In genomic region chr1:35278886-35279554, GRCh38 we compare ENCODE assay signal across 1 cellular context.
TF ChIP-seq lines count a peak whose summit lies in the region.

No MANE protein-coding gene starts in this region.

TF ChIP-seq in K562, 482 proteins besides CTCF, POLR2A, EP300 and RAD21 (continued from another document and continues in another):
- TF ChIP-seq SMARCE1 (IDR thresholded peaks at IDR 0.05): peak; percentile 98
- peak; percentile 91 for TF ChIP-seq TEAD4 (IDR thresholded peaks at IDR 0.05; ENCODE audit: low read length)
- no peak for TF ChIP-seq TEAD4 (CRISPR knock-in tag; IDR thresholded peaks at IDR 0.05; ENCODE audit: borderline replicate concordance)
- TF ChIP-seq TFAM (CRISPR knock-in tag; conservative IDR thresholded peaks at IDR 0.05): no peak
- TF ChIP-seq SP2 (IDR thresholded peaks at IDR 0.05; ENCODE audit: extremely low read depth, low read depth, low read length, poor library complexity, severe bottlenecking): no peak
- peak; percentile 59 for TF ChIP-seq ASH1L (IDR thresholded peaks at IDR 0.05; ENCODE audit: borderline replicate concordance, low read depth, partially characterized antibody)
- TF ChIP-seq, protein P1, sequence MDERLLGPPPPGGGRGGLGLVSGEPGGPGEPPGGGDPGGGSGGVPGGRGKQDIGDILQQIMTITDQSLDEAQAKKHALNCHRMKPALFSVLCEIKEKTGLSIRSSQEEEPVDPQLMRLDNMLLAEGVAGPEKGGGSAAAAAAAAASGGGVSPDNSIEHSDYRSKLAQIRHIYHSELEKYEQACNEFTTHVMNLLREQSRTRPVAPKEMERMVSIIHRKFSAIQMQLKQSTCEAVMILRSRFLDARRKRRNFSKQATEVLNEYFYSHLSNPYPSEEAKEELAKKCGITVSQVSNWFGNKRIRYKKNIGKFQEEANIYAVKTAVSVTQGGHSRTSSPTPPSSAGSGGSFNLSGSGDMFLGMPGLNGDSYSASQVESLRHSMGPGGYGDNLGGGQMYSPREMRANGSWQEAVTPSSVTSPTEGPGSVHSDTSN (CRISPR knock-in tag; IDR thresholded peaks at IDR 0.05; ENCODE audit: low read depth): peak; percentile 85
- TF ChIP-seq, protein P1 (tag; conservative IDR thresholded peaks at IDR 0.05; ENCODE audit: low read depth): peak; percentile 99
- TF ChIP-seq IRF9 (tag; IDR thresholded peaks at IDR 0.05): no peak; the same call in 1 of the 2 replicates
- TF ChIP-seq SETDB1 (IDR thresholded peaks at IDR 0.05; ENCODE audit: low read length): no peak
- no peak for TF ChIP-seq HSF4 (CRISPR knock-in tag; IDR thresholded peaks at IDR 0.05; ENCODE audit: borderline replicate concordance)
- no peak for TF ChIP-seq SIX5 (IDR thresholded peaks at IDR 0.05; ENCODE audit: borderline replicate concordance in 1 of 2, insufficient read depth in 1 of 2, low read depth in 1 of 2, low read length in 2 of 2)
- TF ChIP-seq RBM25 (IDR thresholded peaks at IDR 0.05; ENCODE audit: low read depth, low read length, severe bottlenecking): no peak
- no peak for TF ChIP-seq SIRT6 (IDR thresholded peaks at IDR 0.05; ENCODE audit: low read depth, low read length)
- TF ChIP-seq, protein P2, sequence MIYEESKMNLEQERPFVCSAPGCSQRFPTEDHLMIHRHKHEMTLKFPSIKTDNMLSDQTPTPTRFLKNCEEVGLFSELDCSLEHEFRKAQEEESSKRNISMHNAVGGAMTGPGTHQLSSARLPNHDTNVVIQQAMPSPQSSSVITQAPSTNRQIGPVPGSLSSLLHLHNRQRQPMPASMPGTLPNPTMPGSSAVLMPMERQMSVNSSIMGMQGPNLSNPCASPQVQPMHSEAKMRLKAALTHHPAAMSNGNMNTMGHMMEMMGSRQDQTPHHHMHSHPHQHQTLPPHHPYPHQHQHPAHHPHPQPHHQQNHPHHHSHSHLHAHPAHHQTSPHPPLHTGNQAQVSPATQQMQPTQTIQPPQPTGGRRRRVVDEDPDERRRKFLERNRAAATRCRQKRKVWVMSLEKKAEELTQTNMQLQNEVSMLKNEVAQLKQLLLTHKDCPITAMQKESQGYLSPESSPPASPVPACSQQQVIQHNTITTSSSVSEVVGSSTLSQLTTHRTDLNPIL (CRISPR knock-in tag; IDR thresholded peaks at IDR 0.05): no peak
- TF ChIP-seq ZBTB43 (CRISPR knock-in tag; IDR thresholded peaks at IDR 0.05): no peak
- TF ChIP-seq ZNF24 (IDR thresholded peaks at IDR 0.05): no peak
- TF ChIP-seq POLR3G (IDR thresholded peaks at IDR 0.05; ENCODE audit: extremely low read depth, insufficient read length, insufficient replicate concordance): no peak
- TF ChIP-seq BCL6 (CRISPR knock-in tag; IDR thresholded peaks at IDR 0.05): no peak
- no peak for TF ChIP-seq ZC3H8 (IDR thresholded peaks at IDR 0.05)
- no peak for TF ChIP-seq NR2C2 (CRISPR knock-in tag; IDR thresholded peaks at IDR 0.05)
- no peak for TF ChIP-seq NR2C2 (tag; IDR thresholded peaks at IDR 0.05)
- TF ChIP-seq ZFP91 (CRISPR knock-in tag; IDR thresholded peaks at IDR 0.05): no peak
- TF ChIP-seq MTA3 (IDR thresholded peaks at IDR 0.05; ENCODE audit: borderline replicate concordance): 0 out of 2 replicates have a peak, but pooled peaks have one; percentile 52
- TF ChIP-seq TBL1XR1 (IDR thresholded peaks at IDR 0.05; ENCODE audit: low read length in 2 of 2): peak in 1 of 2 experiments; percentile 77; a peak in 1 of 4 replicates
- no peak for TF ChIP-seq PHF20 (IDR thresholded peaks at IDR 0.05; ENCODE audit: partially characterized antibody)
- TF ChIP-seq TBP (optimal IDR thresholded peaks at IDR 0.05; ENCODE audit: low read depth, low read length): peak; percentile 37
- TF ChIP-seq RUNX1 (IDR thresholded peaks at IDR 0.05; ENCODE audit: low read depth): no peak
- TF ChIP-seq ZNF785 (CRISPR knock-in tag; IDR thresholded peaks at IDR 0.05): no peak
- TF ChIP-seq, protein P3, sequence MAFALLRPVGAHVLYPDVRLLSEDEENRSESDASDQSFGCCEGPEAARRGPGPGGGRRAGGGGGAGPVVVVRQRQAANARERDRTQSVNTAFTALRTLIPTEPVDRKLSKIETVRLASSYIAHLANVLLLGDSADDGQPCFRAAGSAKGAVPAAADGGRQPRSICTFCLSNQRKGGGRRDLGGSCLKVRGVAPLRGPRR (CRISPR knock-in tag; IDR thresholded peaks at IDR 0.05): 0 out of 2 replicates have a peak, but pooled peaks have one; percentile 57
- TF ChIP-seq SRSF3 (IDR thresholded peaks at IDR 0.05; ENCODE audit: insufficient read depth, low read length): no peak
- TF ChIP-seq, protein P4, sequence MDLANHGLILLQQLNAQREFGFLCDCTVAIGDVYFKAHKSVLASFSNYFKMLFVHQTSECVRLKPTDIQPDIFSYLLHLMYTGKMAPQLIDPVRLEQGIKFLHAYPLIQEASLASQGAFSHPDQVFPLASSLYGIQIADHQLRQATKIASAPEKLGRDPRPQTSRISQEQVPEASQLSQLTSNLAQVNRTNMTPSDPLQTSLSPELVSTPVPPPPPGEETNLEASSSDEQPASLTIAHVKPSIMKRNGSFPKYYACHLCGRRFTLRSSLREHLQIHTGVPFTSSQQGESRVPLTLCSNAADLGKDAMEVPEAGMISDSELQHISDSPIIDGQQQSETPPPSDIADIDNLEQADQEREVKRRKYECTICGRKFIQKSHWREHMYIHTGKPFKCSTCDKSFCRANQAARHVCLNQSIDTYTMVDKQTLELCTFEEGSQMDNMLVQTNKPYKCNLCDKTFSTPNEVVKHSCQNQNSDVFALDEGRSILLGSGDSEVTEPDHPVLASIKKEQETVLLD (IDR thresholded peaks at IDR 0.05): peak; percentile 66; the same call in 1 of the 2 replicates
- TF ChIP-seq HCFC1 (IDR thresholded peaks at IDR 0.05; ENCODE audit: low read depth, low read length): no peak
- no peak for TF ChIP-seq HNRNPL (IDR thresholded peaks at IDR 0.05; ENCODE audit: low read depth, low read length)
- peak; percentile 83; the same call in 1 of the 2 replicates for TF ChIP-seq ZNF57 (CRISPR knock-in tag; IDR thresholded peaks at IDR 0.05)
- TF ChIP-seq TEAD2 (tag; IDR thresholded peaks at IDR 0.05): no peak
- TF ChIP-seq RAD51 (IDR thresholded peaks at IDR 0.05; ENCODE audit: borderline replicate concordance, low read depth): peak; percentile 90
- no peak for TF ChIP-seq ZNF232 (CRISPR knock-in tag; IDR thresholded peaks at IDR 0.05)
- TF ChIP-seq, protein P5, sequence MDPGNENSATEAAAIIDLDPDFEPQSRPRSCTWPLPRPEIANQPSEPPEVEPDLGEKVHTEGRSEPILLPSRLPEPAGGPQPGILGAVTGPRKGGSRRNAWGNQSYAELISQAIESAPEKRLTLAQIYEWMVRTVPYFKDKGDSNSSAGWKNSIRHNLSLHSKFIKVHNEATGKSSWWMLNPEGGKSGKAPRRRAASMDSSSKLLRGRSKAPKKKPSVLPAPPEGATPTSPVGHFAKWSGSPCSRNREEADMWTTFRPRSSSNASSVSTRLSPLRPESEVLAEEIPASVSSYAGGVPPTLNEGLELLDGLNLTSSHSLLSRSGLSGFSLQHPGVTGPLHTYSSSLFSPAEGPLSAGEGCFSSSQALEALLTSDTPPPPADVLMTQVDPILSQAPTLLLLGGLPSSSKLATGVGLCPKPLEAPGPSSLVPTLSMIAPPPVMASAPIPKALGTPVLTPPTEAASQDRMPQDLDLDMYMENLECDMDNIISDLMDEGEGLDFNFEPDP (CRISPR knock-in tag; IDR thresholded peaks at IDR 0.05): no peak
- TF ChIP-seq ZNF830 (CRISPR knock-in tag; IDR thresholded peaks at IDR 0.05): no peak
- no peak for TF ChIP-seq ZC3H4 (CRISPR knock-in tag; IDR thresholded peaks at IDR 0.05; ENCODE audit: borderline replicate concordance)
- no peak for TF ChIP-seq PRMT5 (CRISPR knock-in tag; IDR thresholded peaks at IDR 0.05)
- peak; percentile 98 for TF ChIP-seq ATF3 (IDR thresholded peaks at IDR 0.05)
- TF ChIP-seq ATF3 (CRISPR knock-in tag; conservative IDR thresholded peaks at IDR 0.05): peak; percentile 99
- TF ChIP-seq FOXA3 (CRISPR knock-in tag; conservative IDR thresholded peaks at IDR 0.05 in 1 of 2, IDR thresholded peaks at IDR 0.05 in 1 of 2): 0 out of 4 replicates have a peak, but pooled peaks of 1 of the 2 experiments have one; percentile 8
- TF ChIP-seq ZNF140 (CRISPR knock-in tag; IDR thresholded peaks at IDR 0.05): no peak
- peak; percentile 87 for TF ChIP-seq ATF7 (IDR thresholded peaks at IDR 0.05)
- peak; percentile 79; the same call in 1 of the 2 replicates for TF ChIP-seq RREB1 (CRISPR knock-in tag; IDR thresholded peaks at IDR 0.05)
- peak; percentile 71 for TF ChIP-seq FOXM1 (IDR thresholded peaks at IDR 0.05; ENCODE audit: low read depth)
- no peak for TF ChIP-seq FOXM1 (CRISPR knock-in tag; IDR thresholded peaks at IDR 0.05; ENCODE audit: low read depth)
- no peak for TF ChIP-seq ZNF12 (CRISPR knock-in tag; IDR thresholded peaks at IDR 0.05)
- no peak for TF ChIP-seq ZNF408 (CRISPR knock-in tag; IDR thresholded peaks at IDR 0.05; ENCODE audit: low read depth)
